28 cellular contexts compared by ENCODE assay signal in the genomic region with DNA sequence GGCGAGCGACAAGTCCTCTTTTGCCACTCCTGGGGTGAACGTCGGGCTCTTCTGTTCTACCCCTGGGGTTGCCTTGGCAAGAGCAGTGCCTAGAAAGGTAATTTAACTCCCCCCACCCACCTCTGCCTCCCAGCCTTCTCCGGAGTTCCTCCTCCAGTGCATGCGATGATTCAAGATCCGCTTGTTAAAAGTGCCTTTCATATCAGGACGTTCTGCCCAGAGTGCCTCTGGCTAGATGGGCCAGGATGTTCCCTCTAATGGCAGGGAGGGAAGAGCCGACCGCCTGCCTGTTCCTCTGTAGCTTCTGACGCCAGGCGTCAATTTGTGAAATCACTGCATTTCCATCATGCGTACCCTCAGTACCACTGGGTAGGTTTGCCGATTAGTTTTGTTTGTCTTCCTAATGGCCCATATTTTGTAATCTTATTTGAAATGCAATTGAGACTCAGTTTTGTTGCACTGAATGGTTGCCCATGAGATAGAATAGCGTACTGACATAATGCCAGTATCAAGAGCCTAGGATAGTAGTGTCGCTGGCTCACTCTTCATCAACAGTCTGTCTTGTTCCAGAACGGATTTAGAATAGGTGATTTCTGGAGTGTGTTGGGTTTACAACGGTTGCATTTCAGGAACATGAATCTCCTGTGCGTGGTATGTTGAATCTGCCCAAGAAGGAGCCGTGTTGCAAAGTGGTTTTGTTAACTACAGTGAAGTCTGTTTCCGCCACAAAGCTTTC.
"Had no signal": no experiment of that assay in that cellular context is flagged by ENCODE, and none has a peak within 500 bp of the region (broad histone marks: within the 10 kb centered on the region; RNA-seq: fewer than 3 reads in every experiment).

No MANE protein-coding gene starts in this region.

- H3K27me3 ChIP-seq: adrenal gland, SJSA1 had no signal

- H3K27ac ChIP-seq: SJSA1 had no signal

- DNase-seq: activated CD4-positive, alpha-beta T cell treated with anti-CD3 and anti-CD28 coated beads for 4 hours; activated gamma-delta T cell; activated naive CD4-positive, alpha-beta T cell treated with anti-CD3 and anti-CD28 coated beads, Interleukin-2, amount 50 U/mL, for 16 hours; activated naive CD8-positive, alpha-beta T cell treated with anti-CD3 and anti-CD28 coated beads, Interleukin-2, amount 10 ng/mL, durations not matched to agents 7 days and 5 days; activated T-cell treated with anti-CD3 and anti-CD28 coated beads for 4 hours; activated T-cell treated with anti-CD3 and anti-CD28 coated beads, Interleukin-2, amount 50 U/mL, for 48 hours; adrenal gland; anterior cingulate cortex; caudate nucleus; Karpas-422; MM.1S; NCI-H1105; NCI-H1436; NCI-H1694 treated with DMSO at 0.1 percent for 48 hours; NCI-H2029 treated with DMSO at 0.1 percent for 48 hours; NCI-H345; NCI-H510A; NCI-H526 treated with DMSO at 0.1 percent for 48 hours; NCI-H82; OCI-M1; RPMI8226; SHP77; SW 1271 had no signal

- H3K9me3 ChIP-seq: adrenal gland, SJSA1 had no signal

- H3K4me1 ChIP-seq: SJSA1 had no signal

- H3K4me3 ChIP-seq: adrenal gland, SJSA1 had no signal

- ATAC-seq: activated CD4-positive, CD25-positive, alpha-beta regulatory T cell treated with anti-CD3 and anti-CD28 coated beads, Interleukin-2, amount 50 U/mL, for 24 hours; activated T-helper 17 cell treated with anti-CD3 and anti-CD28 coated beads, Interleukin-2, amount 50 U/mL, for 72 hours; Panc1; SK-N-SH treated with all-trans-retinoic acid at 6 μM for 48 hours had no signal
